ENCODE assay signal across 28 cellular contexts in the genomic region with DNA sequence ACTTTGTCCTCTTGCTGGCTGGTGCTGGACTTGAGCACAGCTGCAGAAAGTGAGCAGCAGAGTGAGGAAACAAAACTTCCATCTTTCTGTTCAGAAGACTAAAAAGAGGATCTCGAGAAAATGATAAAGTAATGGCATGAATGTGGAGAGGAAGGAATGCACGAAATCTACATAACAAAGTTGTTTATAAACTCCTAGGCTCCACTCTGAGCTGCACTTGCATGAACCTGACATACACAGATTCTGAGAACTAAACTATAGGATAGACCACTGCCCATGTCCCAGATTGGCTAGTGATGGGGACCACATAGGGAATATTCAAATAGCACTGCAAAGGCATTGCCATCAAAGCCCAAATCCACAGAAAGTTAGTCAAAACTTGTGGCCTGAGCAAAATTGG.
"Had no signal": no experiment of that assay in that cellular context is flagged by ENCODE, and none has a peak within 500 bp of the region (broad histone marks: within the 10 kb centered on the region; RNA-seq: fewer than 3 reads in every experiment).

No MANE protein-coding gene starts in this region.

- H3K27ac ChIP-seq: neural progenitor cell, ovary, parathyroid adenoma, psoas muscle, right lobe of liver, sigmoid colon, stomach, thoracic aorta, thyroid gland, tibial nerve, upper lobe of left lung, vagina had no signal

- H3K4me2 ChIP-seq: neural progenitor cell had no signal

- H3K4me1 Mint-ChIP-seq: neural progenitor cell; stimulated activated effector memory CD8-positive, alpha-beta T cell treated with anti-CD3 and anti-CD28 coated beads, Interleukin-12 subunit alpha, Interleukin-12 subunit beta, amount 100 ng/mL, for 72 hours; stimulated activated naive B cell treated with anti-CD40 and anti-IgM and Interleukin-4, amounts not matched to agents 10 μg/mL and 1 μg/mL and 100 μg/mL, for 72 hours had no signal

- H3K27me3 ChIP-seq: neural progenitor cell, ovary, right lobe of liver, sigmoid colon, stomach, thyroid gland, tibial nerve, upper lobe of left lung, vagina had no signal

- H3K36me3 Mint-ChIP-seq: neural progenitor cell; stimulated activated effector memory CD8-positive, alpha-beta T cell treated with anti-CD3 and anti-CD28 coated beads, Interleukin-12 subunit alpha, Interleukin-12 subunit beta, amount 100 ng/mL, for 72 hours; stimulated activated naive B cell treated with anti-CD40 and anti-IgM and Interleukin-4, amounts not matched to agents 10 μg/mL and 1 μg/mL and 100 μg/mL, for 72 hours had no signal

- ATAC-seq: psoas muscle; right cardiac atrium; right lobe of liver; stimulated activated effector memory CD8-positive, alpha-beta T cell treated with anti-CD3 and anti-CD28 coated beads, Interleukin-12 subunit alpha, Interleukin-12 subunit beta, amount 100 ng/mL, for 72 hours; stimulated activated naive B cell treated with anti-CD40 and anti-IgM and Interleukin-4, amounts not matched to agents 10 μg/mL and 1 μg/mL and 100 μg/mL, for 72 hours had no signal

- H3K27ac Mint-ChIP-seq: nephron; neural progenitor cell; progenitor cell of endocrine pancreas; stimulated activated effector memory CD8-positive, alpha-beta T cell treated with anti-CD3 and anti-CD28 coated beads, Interleukin-12 subunit alpha, Interleukin-12 subunit beta, amount 100 ng/mL, for 72 hours; stimulated activated naive B cell treated with anti-CD40 and anti-IgM and Interleukin-4, amounts not matched to agents 10 μg/mL and 1 μg/mL and 100 μg/mL, for 72 hours; stimulated activated naive CD8-positive, alpha-beta T cell treated with anti-CD3 and anti-CD28 coated beads, Interleukin-15, Interleukin-2, amounts not matched to agents 100 ng/mL and 50 ng/mL, for 24 hours had no signal

- H3K4me1 ChIP-seq: neural progenitor cell, parathyroid adenoma, psoas muscle, right lobe of liver, sigmoid colon, stomach, tibial nerve, upper lobe of left lung, vagina had no signal

- H3K4me3 ChIP-seq: neural progenitor cell, ovary, psoas muscle, right lobe of liver, sigmoid colon, stomach, thoracic aorta, thyroid gland, tibial nerve, upper lobe of left lung, vagina had no signal

- H3K79me2 ChIP-seq: parathyroid adenoma had no signal

- H3K27me3 Mint-ChIP-seq: progenitor cell of endocrine pancreas had no signal

- H3K36me3 ChIP-seq: neural progenitor cell, ovary, right lobe of liver, sigmoid colon, stomach, thoracic aorta, thyroid gland, tibial nerve, upper lobe of left lung, vagina had no signal

- H3K9me3 ChIP-seq: ovary, psoas muscle, right lobe of liver, sigmoid colon, thoracic aorta, thyroid gland, tibial nerve, upper lobe of left lung, vagina had no signal

- H2AFZ ChIP-seq: neural progenitor cell, parathyroid adenoma had no signal

- H3K9me3 Mint-ChIP-seq: neural progenitor cell; stimulated activated naive CD8-positive, alpha-beta T cell treated with anti-CD3 and anti-CD28 coated beads, Interleukin-15, Interleukin-2, amounts not matched to agents 100 ng/mL and 50 ng/mL, for 24 hours had no signal

- DNase-seq: occipital lobe; ovary; posterior cingulate gyrus; psoas muscle; right cardiac atrium; right lobe of liver; sigmoid colon; small intestine; stimulated activated CD4-positive, alpha-beta T cell treated with anti-CD3 and anti-CD28 coated beads, Interleukin-15, amount 100 ng/mL, for 24 hours; stimulated activated CD4-positive, alpha-beta T cell treated with anti-CD3 and anti-CD28 coated beads, Interleukin-2, amount 100 ng/mL, for 24 hours; stimulated activated CD4-positive, alpha-beta T cell treated with anti-CD3 and anti-CD28 coated beads, Interleukin-2, amount 100 ng/mL, for 48 hours; stimulated activated CD4-positive, alpha-beta T cell treated with anti-CD3 and anti-CD28 coated beads, Interleukin-4, amount 100 ng/mL, for 24 hours; stimulated activated naive B cell treated with anti-CD40 and anti-IgM and Interleukin-4, amounts not matched to agents 10 μg/mL and 1 μg/mL and 100 μg/mL, for 72 hours; stimulated activated naive CD4-positive, alpha-beta T cell treated with Interleukin-2 at 50 U/mL for 16 hours; stomach; thyroid gland; trophoblast cell; upper lobe of left lung had no signal

- H3K9ac ChIP-seq: neural progenitor cell, parathyroid adenoma had no signal

- FAIRE-seq: small intestine, urothelium cell line had no signal

- H3K4me3 Mint-ChIP-seq: nephron; neural progenitor cell; stimulated activated effector memory CD8-positive, alpha-beta T cell treated with anti-CD3 and anti-CD28 coated beads, Interleukin-12 subunit alpha, Interleukin-12 subunit beta, amount 100 ng/mL, for 72 hours; stimulated activated naive B cell treated with anti-CD40 and anti-IgM and Interleukin-4, amounts not matched to agents 10 μg/mL and 1 μg/mL and 100 μg/mL, for 72 hours; stimulated activated naive CD8-positive, alpha-beta T cell treated with anti-CD3 and anti-CD28 coated beads, Interleukin-15, Interleukin-2, amounts not matched to agents 100 ng/mL and 50 ng/mL, for 24 hours had no signal
